In genomic region chr1:19923137-19923952, GRCh38 we compare ENCODE assay signal across 1 cellular context.
TF ChIP-seq lines count a peak whose summit lies in the region.

Gene PLA2G2E, minus strand, starts transcription at chr1:19923617. Its CDS starts 58 bp downstream, at chr1:19923559.

TF ChIP-seq in HepG2, 621 proteins besides CTCF, POLR2A, EP300 and RAD21 (continued from another document and continues in another):
- TF ChIP-seq, protein P1, sequence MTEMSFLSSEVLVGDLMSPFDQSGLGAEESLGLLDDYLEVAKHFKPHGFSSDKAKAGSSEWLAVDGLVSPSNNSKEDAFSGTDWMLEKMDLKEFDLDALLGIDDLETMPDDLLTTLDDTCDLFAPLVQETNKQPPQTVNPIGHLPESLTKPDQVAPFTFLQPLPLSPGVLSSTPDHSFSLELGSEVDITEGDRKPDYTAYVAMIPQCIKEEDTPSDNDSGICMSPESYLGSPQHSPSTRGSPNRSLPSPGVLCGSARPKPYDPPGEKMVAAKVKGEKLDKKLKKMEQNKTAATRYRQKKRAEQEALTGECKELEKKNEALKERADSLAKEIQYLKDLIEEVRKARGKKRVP (CRISPR knock-in tag; IDR thresholded peaks at IDR 0.05), result no peak
- peak; percentile 39; the same call in 1 of the 2 replicates for TF ChIP-seq ZNF501 (CRISPR knock-in tag; IDR thresholded peaks at IDR 0.05)
- no peak for TF ChIP-seq ZNF382 (CRISPR knock-in tag; IDR thresholded peaks at IDR 0.05; ENCODE audit: borderline replicate concordance)
- TF ChIP-seq NFRKB (IDR thresholded peaks at IDR 0.05), result no peak
- TF ChIP-seq, protein P2, sequence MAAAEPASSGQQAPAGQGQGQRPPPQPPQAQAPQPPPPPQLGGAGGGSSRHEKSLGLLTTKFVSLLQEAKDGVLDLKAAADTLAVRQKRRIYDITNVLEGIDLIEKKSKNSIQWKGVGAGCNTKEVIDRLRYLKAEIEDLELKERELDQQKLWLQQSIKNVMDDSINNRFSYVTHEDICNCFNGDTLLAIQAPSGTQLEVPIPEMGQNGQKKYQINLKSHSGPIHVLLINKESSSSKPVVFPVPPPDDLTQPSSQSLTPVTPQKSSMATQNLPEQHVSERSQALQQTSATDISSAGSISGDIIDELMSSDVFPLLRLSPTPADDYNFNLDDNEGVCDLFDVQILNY (CRISPR knock-in tag; conservative IDR thresholded peaks at IDR 0.05), result no peak
- no peak for TF ChIP-seq ZNF292 (CRISPR knock-in tag; IDR thresholded peaks at IDR 0.05; ENCODE audit: borderline replicate concordance, low read depth)
- no peak for TF ChIP-seq ZMAT3 (CRISPR knock-in tag; conservative IDR thresholded peaks at IDR 0.05)
- TF ChIP-seq, protein P3, sequence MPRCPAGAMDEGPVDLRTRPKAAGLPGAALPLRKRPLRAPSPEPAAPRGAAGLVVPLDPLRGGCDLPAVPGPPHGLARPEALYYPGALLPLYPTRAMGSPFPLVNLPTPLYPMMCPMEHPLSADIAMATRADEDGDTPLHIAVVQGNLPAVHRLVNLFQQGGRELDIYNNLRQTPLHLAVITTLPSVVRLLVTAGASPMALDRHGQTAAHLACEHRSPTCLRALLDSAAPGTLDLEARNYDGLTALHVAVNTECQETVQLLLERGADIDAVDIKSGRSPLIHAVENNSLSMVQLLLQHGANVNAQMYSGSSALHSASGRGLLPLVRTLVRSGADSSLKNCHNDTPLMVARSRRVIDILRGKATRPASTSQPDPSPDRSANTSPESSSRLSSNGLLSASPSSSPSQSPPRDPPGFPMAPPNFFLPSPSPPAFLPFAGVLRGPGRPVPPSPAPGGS (CRISPR knock-in tag; IDR thresholded peaks at IDR 0.05), result no peak
- TF ChIP-seq SIX1 (CRISPR knock-in tag; IDR thresholded peaks at IDR 0.05; ENCODE audit: borderline replicate concordance), result no peak
- no peak for TF ChIP-seq ZNF431 (CRISPR knock-in tag; IDR thresholded peaks at IDR 0.05; ENCODE audit: borderline replicate concordance, low read depth)
- no peak for TF ChIP-seq HNRNPK (IDR thresholded peaks at IDR 0.05; ENCODE audit: low read depth, low read length, poor library complexity, severe bottlenecking)
- TF ChIP-seq ZNF562 (CRISPR knock-in tag; IDR thresholded peaks at IDR 0.05; ENCODE audit: borderline replicate concordance), result no peak
- no peak for TF ChIP-seq KLF9 (CRISPR knock-in tag; IDR thresholded peaks at IDR 0.05; ENCODE audit: low read depth)
- no peak for TF ChIP-seq GMEB1 (CRISPR knock-in tag; IDR thresholded peaks at IDR 0.05; ENCODE audit: borderline replicate concordance)
- no peak for TF ChIP-seq HOMEZ (CRISPR knock-in tag; IDR thresholded peaks at IDR 0.05; ENCODE audit: low read depth)
- TF ChIP-seq, protein P4, sequence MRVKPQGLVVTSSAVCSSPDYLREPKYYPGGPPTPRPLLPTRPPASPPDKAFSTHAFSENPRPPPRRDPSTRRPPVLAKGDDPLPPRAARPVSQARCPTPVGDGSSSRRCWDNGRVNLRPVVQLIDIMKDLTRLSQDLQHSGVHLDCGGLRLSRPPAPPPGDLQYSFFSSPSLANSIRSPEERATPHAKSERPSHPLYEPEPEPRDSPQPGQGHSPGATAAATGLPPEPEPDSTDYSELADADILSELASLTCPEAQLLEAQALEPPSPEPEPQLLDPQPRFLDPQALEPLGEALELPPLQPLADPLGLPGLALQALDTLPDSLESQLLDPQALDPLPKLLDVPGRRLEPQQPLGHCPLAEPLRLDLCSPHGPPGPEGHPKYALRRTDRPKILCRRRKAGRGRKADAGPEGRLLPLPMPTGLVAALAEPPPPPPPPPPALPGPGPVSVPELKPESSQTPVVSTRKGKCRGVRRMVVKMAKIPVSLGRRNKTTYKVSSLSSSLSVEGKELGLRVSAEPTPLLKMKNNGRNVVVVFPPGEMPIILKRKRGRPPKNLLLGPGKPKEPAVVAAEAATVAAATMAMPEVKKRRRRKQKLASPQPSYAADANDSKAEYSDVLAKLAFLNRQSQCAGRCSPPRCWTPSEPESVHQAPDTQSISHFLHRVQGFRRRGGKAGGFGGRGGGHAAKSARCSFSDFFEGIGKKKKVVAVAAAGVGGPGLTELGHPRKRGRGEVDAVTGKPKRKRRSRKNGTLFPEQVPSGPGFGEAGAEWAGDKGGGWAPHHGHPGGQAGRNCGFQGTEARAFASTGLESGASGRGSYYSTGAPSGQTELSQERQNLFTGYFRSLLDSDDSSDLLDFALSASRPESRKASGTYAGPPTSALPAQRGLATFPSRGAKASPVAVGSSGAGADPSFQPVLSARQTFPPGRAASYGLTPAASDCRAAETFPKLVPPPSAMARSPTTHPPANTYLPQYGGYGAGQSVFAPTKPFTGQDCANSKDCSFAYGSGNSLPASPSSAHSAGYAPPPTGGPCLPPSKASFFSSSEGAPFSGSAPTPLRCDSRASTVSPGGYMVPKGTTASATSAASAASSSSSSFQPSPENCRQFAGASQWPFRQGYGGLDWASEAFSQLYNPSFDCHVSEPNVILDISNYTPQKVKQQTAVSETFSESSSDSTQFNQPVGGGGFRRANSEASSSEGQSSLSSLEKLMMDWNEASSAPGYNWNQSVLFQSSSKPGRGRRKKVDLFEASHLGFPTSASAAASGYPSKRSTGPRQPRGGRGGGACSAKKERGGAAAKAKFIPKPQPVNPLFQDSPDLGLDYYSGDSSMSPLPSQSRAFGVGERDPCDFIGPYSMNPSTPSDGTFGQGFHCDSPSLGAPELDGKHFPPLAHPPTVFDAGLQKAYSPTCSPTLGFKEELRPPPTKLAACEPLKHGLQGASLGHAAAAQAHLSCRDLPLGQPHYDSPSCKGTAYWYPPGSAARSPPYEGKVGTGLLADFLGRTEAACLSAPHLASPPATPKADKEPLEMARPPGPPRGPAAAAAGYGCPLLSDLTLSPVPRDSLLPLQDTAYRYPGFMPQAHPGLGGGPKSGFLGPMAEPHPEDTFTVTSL (CRISPR knock-in tag; IDR thresholded peaks at IDR 0.05; ENCODE audit: borderline replicate concordance), result no peak
- no peak for TF ChIP-seq FUBP1 (CRISPR knock-in tag; IDR thresholded peaks at IDR 0.05; ENCODE audit: borderline replicate concordance)
- peak; percentile 75 for TF ChIP-seq ZNF652 (CRISPR knock-in tag; IDR thresholded peaks at IDR 0.05; ENCODE audit: borderline replicate concordance, low read depth)
- no peak for TF ChIP-seq ZFAT (CRISPR knock-in tag; conservative IDR thresholded peaks at IDR 0.05)
- no peak for TF ChIP-seq ZNF646 (CRISPR knock-in tag; IDR thresholded peaks at IDR 0.05)
- no peak for TF ChIP-seq ZNF30 (CRISPR knock-in tag; IDR thresholded peaks at IDR 0.05)
- no peak for TF ChIP-seq ZNF3 (CRISPR knock-in tag; IDR thresholded peaks at IDR 0.05)
- no peak for TF ChIP-seq FOSL2 (CRISPR knock-in tag; IDR thresholded peaks at IDR 0.05)
- TF ChIP-seq, protein P5, sequence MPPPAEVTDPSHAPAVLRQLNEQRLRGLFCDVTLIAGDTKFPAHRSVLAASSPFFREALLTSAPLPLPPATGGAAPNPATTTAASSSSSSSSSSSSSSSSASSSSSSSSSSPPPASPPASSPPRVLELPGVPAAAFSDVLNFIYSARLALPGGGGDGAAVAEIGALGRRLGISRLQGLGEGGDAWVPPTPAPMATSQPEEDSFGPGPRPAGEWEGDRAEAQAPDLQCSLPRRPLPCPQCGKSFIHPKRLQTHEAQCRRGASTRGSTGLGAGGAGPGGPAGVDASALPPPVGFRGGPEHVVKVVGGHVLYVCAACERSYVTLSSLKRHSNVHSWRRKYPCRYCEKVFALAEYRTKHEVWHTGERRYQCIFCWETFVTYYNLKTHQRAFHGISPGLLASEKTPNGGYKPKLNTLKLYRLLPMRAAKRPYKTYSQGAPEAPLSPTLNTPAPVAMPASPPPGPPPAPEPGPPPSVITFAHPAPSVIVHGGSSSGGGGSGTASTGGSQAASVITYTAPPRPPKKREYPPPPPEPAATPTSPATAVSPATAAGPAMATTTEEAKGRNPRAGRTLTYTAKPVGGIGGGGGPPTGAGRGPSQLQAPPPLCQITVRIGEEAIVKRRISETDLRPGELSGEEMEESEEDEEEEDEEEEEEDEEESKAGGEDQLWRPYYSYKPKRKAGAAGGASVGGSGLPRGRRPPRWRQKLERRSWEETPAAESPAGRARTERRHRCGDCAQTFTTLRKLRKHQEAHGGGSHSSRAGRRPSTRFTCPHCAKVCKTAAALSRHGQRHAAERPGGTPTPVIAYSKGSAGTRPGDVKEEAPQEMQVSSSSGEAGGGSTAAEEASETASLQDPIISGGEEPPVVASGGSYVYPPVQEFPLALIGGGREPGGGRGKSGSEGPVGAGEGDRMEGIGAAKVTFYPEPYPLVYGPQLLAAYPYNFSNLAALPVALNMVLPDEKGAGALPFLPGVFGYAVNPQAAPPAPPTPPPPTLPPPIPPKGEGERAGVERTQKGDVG (CRISPR knock-in tag; IDR thresholded peaks at IDR 0.05; ENCODE audit: borderline replicate concordance), result no peak
